In genomic region chr11:118658372-118659313, GRCh38 we compare ENCODE assay signal across 11 cellular contexts. TPM values are rescaled to one million over a fixed set of nuclear protein-coding genes. Genes with fewer than 3 reads are reported as not detected.
DNase-seq lines count a peak whose midpoint lies in the region; ATAC-seq, FAIRE-seq and TF ChIP-seq lines count a peak whose summit lies in the region.
"Had no signal": no experiment of that assay in that cellular context is flagged by ENCODE, and none has a peak within 500 bp of the region (broad histone marks: within the 10 kb centered on the region; RNA-seq: fewer than 3 reads in every experiment).

No MANE protein-coding gene starts in this region.

- in situ Hi-C loops in HepG2 (cut with HindIII; ENCODE audit: extremely low pct_ligation_motif_present, low pct_unique_long_range_greater_than_20kb), result no loop called here

- H3K9me3 ChIP-seq in breast epithelium, result no peaks in the 10 kb centered on the region
- H3K9me3 ChIP-seq in HepG2 (ENCODE audit: low read length), result no peaks in the 10 kb centered on the region
- no peaks in the 10 kb centered on the region for H3K9me3 ChIP-seq in aorta (ENCODE audit: control insufficient read depth, low read length)

- no peaks in the 10 kb centered on the region for H3K9me3 Mint-ChIP-seq in MCF 10A (ENCODE audit: unreplicated experiment)
- H3K9me3 Mint-ChIP-seq: dendritic cell treated with granulocyte-macrophage colony-stimulating factor and Interleukin-4, amounts not matched to agents 40 ng/mL and 50 ng/mL, for 4 days; IgD-negative memory B cell had no signal

- intact Hi-C loops in breast epithelium (cut with DNase I; ENCODE audit: low total_unique reads), result no loop called here
- intact Hi-C loops in MCF 10A (cut with micrococcal nuclease), result loop anchor here (1.0 to 5.0 kb wide), 4 partner anchors 51 to 511 kb away; partner anchors contain the start of genes PHLDB1 and UPK2
- intact Hi-C loops in HepG2 (cut with micrococcal nuclease; ENCODE audit: unreplicated experiment), result loop anchor here (1.0 to 5.0 kb wide), 3 partner anchors 31 to 52 kb away; partner anchors contain the start of gene PHLDB1
- intact Hi-C loops in aorta (cut with DNase I), result loop anchor here in 1 of 2 donors (2.0 to 5.0 kb wide), 2 partner anchors 51 to 64 kb away; partner anchors contain the start of gene PHLDB1

- no peak overlapping the region for H3K4me3 Mint-ChIP-seq in MCF 10A (ENCODE audit: unreplicated experiment)
- H3K4me3 Mint-ChIP-seq: dendritic cell treated with granulocyte-macrophage colony-stimulating factor and Interleukin-4, amounts not matched to agents 40 ng/mL and 50 ng/mL, for 4 days had no signal

- BruUV-seq in MCF 10A (replicated peaks; lab: Mats Ljungman, UMichigan) (no TSS peak), HepG2 (replicated peaks; lab: Mats Ljungman, UMichigan) (no TSS peak)

- H3K27me3 ChIP-seq in breast epithelium (no peaks in the 10 kb centered on the region), HepG2 (ENCODE audit: control insufficient read depth in 1 of 2, insufficient read depth in 2 of 2, low read length in 2 of 2) (no peaks in the 10 kb centered on the region), aorta (ENCODE audit: control insufficient read depth in 1 of 2, insufficient read depth in 2 of 2, low read length in 1 of 2) (no peaks in the 10 kb centered on the region)

- TF ChIP-seq POLR2A in breast epithelium (IDR thresholded peaks at IDR 0.05) (no peak), HepG2 (IDR thresholded peaks at IDR 0.05; ENCODE audit: insufficient read depth in 1 of 2, low read depth in 2 of 2, low read length in 2 of 2) (peak in 1 of 2 experiments; percentile 27; a peak in 1 of 4 replicates)

- POLR2A ChIA-PET in MCF 10A (lab: Yijun Ruan, JAX) (interaction anchor here (0.5 to 3.1 kb wide), 7 partner anchors 16 to 63 kb away, joined by 3 to 19 read pairs (median 4); partner anchors contain the start of gene PHLDB1), HepG2 (lab: Yijun Ruan, JAX) (interaction anchor here (0.9 to 3.2 kb wide), 4 partner anchors 13 to 132 kb away, joined by 3 to 15 read pairs (median 8); partner anchors contain the start of gene DDX6)

- H3K27ac Mint-ChIP-seq in MCF 10A (ENCODE audit: low read depth, unreplicated experiment), result no peak overlapping the region
- H3K27ac Mint-ChIP-seq: dendritic cell treated with granulocyte-macrophage colony-stimulating factor and Interleukin-4, amounts not matched to agents 40 ng/mL and 50 ng/mL, for 4 days; IgD-negative memory B cell had no signal

- no peak for TF ChIP-seq RAD21 in HepG2 (CRISPR knock-in tag; IDR thresholded peaks at IDR 0.05)

- H3K4me3 ChIP-seq in breast epithelium (no peak overlapping the region), cardiac fibroblast (replicated peaks in 1 of 2; ENCODE audit: low read depth in 2 of 2, low read length in 2 of 2) (no peak overlapping the region), HepG2 (replicated peaks in 1 of 3; ENCODE audit: insufficient read depth in 1 of 3, low read depth in 2 of 3, low read length in 3 of 3) (peak overlapping the region in 1 of 3 experiments; percentile 53; a peak in 1 of 6 replicates), aorta (ENCODE audit: low read length in 2 of 2) (no peak overlapping the region)

- no peaks in the 10 kb centered on the region for H3K4me1 Mint-ChIP-seq in MCF 10A (ENCODE audit: insufficient read depth, unreplicated experiment)

- no peaks in the 10 kb centered on the region for H4K20me1 ChIP-seq in HepG2 (ENCODE audit: insufficient read depth, low read length)

- FAIRE-seq in HepG2 (lab: Jason Lieb, UNC), result no peak

- H3K9ac ChIP-seq in HepG2 (ENCODE audit: insufficient read depth, low read depth, low read length), result peak overlapping the region; percentile 25; the same call in 1 of the 2 replicates

- H3K4me2 ChIP-seq in HepG2 (ENCODE audit: low read depth, low read length), result peak overlapping the region; percentile 72

- ATAC-seq in HepG2 (peak; percentile 66), aorta (ENCODE audit: low FRiP score) (peak; percentile 33), HG03469 (IDR thresholded peaks at IDR 0.05; ENCODE audit: unreplicated experiment) (no peak), GM19324 (IDR thresholded peaks at IDR 0.05; ENCODE audit: low FRiP score, unreplicated experiment) (no peak)

- 70% methylated on average over 7 of the region's 20 CpGs for WGBS in HepG2 (ENCODE audit: low lambda C conversion rate)
- 31 to 32% methylated on average over 20 of the region's 20 CpGs for WGBS in aorta, 2 donors

- no peak overlapping the region for H2AFZ ChIP-seq in HepG2 (ENCODE audit: low read length)

- H3K27ac ChIP-seq in breast epithelium, result peak overlapping the region; percentile 11 to 79
- H3K27ac ChIP-seq in HepG2 (ENCODE audit: extremely low read length, insufficient read depth, low read length), result no peak overlapping the region
- H3K27ac ChIP-seq in aorta (ENCODE audit: low read depth in 1 of 2, low read length in 2 of 2), result peak overlapping the region in 1 of 2 donors; percentile 55
- H3K27ac ChIP-seq: C4-2B had no signal

- CTCF ChIA-PET in MCF 10A (lab: Yijun Ruan, JAX), result interaction anchor here (0.6 to 4.0 kb wide), 24 partner anchors 9 to 460 kb away, joined by 3 to 38 read pairs (median 4); no protein-coding TSS in a partner anchor
- CTCF ChIA-PET in HepG2 (lab: Yijun Ruan, JAX; ENCODE audit: low intra/inter-chr PET ratio, low total read pairs), result interaction anchor here (1.1 to 3.6 kb wide), 7 partner anchors 14 to 513 kb away, joined by 3 to 49 read pairs (median 7); partner anchors contain the start of genes PHLDB1 and TREH

- DNase-seq in breast epithelium (ENCODE audit: low spot score in 2 of 2) (no peak), MCF 10A (ENCODE audit: unreplicated experiment) (no peak), cardiac fibroblast (ENCODE audit: low read depth in 2 of 2) (no peak), HepG2 (ENCODE audit: low spot score) (no peak), aorta (peak in 1 of 2 donors; percentile 71), EL (no peak)

- H3K36me3 ChIP-seq in breast epithelium (no peaks in the 10 kb centered on the region), HepG2 (replicated peaks in 1 of 2; ENCODE audit: control insufficient read depth in 1 of 2, insufficient read depth in 2 of 2, low read length in 2 of 2) (peaks cover 1 to 7% of the 10 kb centered on the region in 2 experiments; a peak in 4 of 5 replicates), aorta (ENCODE audit: control insufficient read depth in 1 of 2, insufficient read depth in 2 of 2, low read length in 1 of 2) (peaks cover 0 to 6% of the 10 kb centered on the region in 2 donors)

- TF ChIP-seq CTCF in breast epithelium (IDR thresholded peaks at IDR 0.05) (no peak), MCF 10A (IDR thresholded peaks at IDR 0.05; ENCODE audit: unreplicated experiment) (no peak), cardiac fibroblast (IDR thresholded peaks at IDR 0.05; ENCODE audit: low read depth, low read length) (peak; percentile 8), HepG2 (CRISPR knock-in tag; IDR thresholded peaks at IDR 0.05) (no peak; the same call in 1 of the 2 replicates)

- no peaks in the 10 kb centered on the region for H3K27me3 Mint-ChIP-seq in MCF 10A (ENCODE audit: insufficient read depth, unreplicated experiment)

- H3K4me1 ChIP-seq in breast epithelium (peaks cover 4 to 7% of the 10 kb centered on the region in 2 donors), HepG2 (ENCODE audit: insufficient read depth, low read length) (peaks cover 35% of the 10 kb centered on the region), aorta (ENCODE audit: control insufficient read depth in 1 of 2, insufficient read depth in 2 of 2, low read length in 2 of 2) (no peaks in the 10 kb centered on the region)

- H3K79me2 ChIP-seq in HepG2 (ENCODE audit: insufficient read depth, low read length), result no peaks in the 10 kb centered on the region

- TF ChIP-seq EP300 in HepG2 (IDR thresholded peaks at IDR 0.05; ENCODE audit: low read depth in 2 of 2, low read length in 2 of 2) (no peak), HepG2 (CRISPR knock-in tag; IDR thresholded peaks at IDR 0.05; ENCODE audit: borderline replicate concordance) (no peak)

- peaks cover 38% of the 10 kb centered on the region for H3K36me3 Mint-ChIP-seq in MCF 10A (ENCODE audit: insufficient read depth, unreplicated experiment)
- H3K36me3 Mint-ChIP-seq: IgD-negative memory B cell had no signal

RNA-seq across cellular contexts. Expression of gene TREH, which starts 20.8 kb away (rescaled TPM):
- total RNA-seq in breast epithelium, result not detected
- not detected in 2 replicates for total RNA-seq in MCF 10A (2022)
- 0.46 and 0.86 TPM in 2 replicates for total RNA-seq in HepG2 (2016; rRNA removed; fragmentation: Illumina TruSeq; extraction: Trizol)
- total RNA-seq in HepG2 (2016; cell fraction: cytosol; rRNA removed; fragmentation: Illumina TruSeq; extraction: Trizol; ENCODE audit: low read depth), result 0.51 and 0.71 TPM in 2 replicates
- 0.13 and 1.3 TPM in 2 replicates for total RNA-seq in HepG2 (2016; cell fraction: insoluble cytoplasmic fraction; rRNA removed; fragmentation: Illumina TruSeq; extraction: Trizol)
- total RNA-seq in HepG2 (2016; cell fraction: membrane; rRNA removed; fragmentation: Illumina TruSeq; extraction: Trizol), result 0.24 and 0.59 TPM in 2 replicates
- total RNA-seq in HepG2 (2016; cell fraction: nucleus; rRNA removed; fragmentation: Illumina TruSeq; extraction: Trizol), result 1.1 and 2.0 TPM in 2 replicates
- polyA plus RNA-seq in HepG2 (2011; rRNA removed), result 0.50 and 0.53 TPM in 2 replicates
- polyA plus RNA-seq in HepG2 (2011; cell fraction: cytosol; rRNA removed), result 0.09 and 0.11 TPM in 2 replicates
- polyA plus RNA-seq in HepG2 (2011; cell fraction: nucleus; rRNA removed), result 2.1 and 2.9 TPM in 2 replicates
- 0.63 and 1.1 TPM in 2 replicates for polyA plus RNA-seq in HepG2 (2012)
- 0.17 and 0.23 TPM in 2 replicates for polyA plus RNA-seq in HepG2 (2016; cell fraction: cytosol; fragmentation: Illumina TruSeq; extraction: Trizol; ENCODE audit: low read depth)
- 0.19 and 0.55 TPM in 2 replicates for polyA plus RNA-seq in HepG2 (2016; cell fraction: insoluble cytoplasmic fraction; fragmentation: Illumina TruSeq; extraction: Trizol; ENCODE audit: low read depth)
- 0.40 and 0.50 TPM in 2 replicates for polyA plus RNA-seq in HepG2 (2016; cell fraction: membrane; fragmentation: Illumina TruSeq; extraction: Trizol; ENCODE audit: low read depth)
- 2.4 and 2.9 TPM in 2 replicates for polyA plus RNA-seq in HepG2 (2016; cell fraction: nucleus; fragmentation: Illumina TruSeq; extraction: Trizol; ENCODE audit: insufficient read depth, low read depth)
- 0.76 TPM in 1 of 2 replicates, not detected in the other for polyA minus RNA-seq in HepG2 (2011; rRNA and poly(A)+ RNA removed; ENCODE audit: low replicate concordance)
- not detected in 2 replicates for polyA minus RNA-seq in HepG2 (2011; cell fraction: cytosol; rRNA and poly(A)+ RNA removed)
- polyA minus RNA-seq in HepG2 (2011; cell fraction: nucleus; rRNA and poly(A)+ RNA removed), result 2.3 and 3.2 TPM in 2 replicates
- not detected for total RNA-seq in aorta
- polyA plus RNA-seq in aorta, result 1 to 10 TPM; 2.5 to 7.2 TPM
- polyA plus RNA-seq: IgD-negative memory B cell had no signal

RNA-seq across cellular contexts. Expression of gene PHLDB1, which starts 51.2 kb away (rescaled TPM):
- total RNA-seq in breast epithelium (100 to 1,000 TPM; 104 to 150 (median 109) TPM), MCF 10A (2022) (31.1 and 36.2 TPM in 2 replicates), HepG2 (2016; rRNA removed; fragmentation: Illumina TruSeq; extraction: Trizol) (9.9 and 13.8 TPM in 2 replicates), aorta (100 to 1,000 TPM; 260 to 274 TPM)
- 3.6 and 5.0 TPM in 2 replicates for total RNA-seq in HepG2 (2016; cell fraction: cytosol; rRNA removed; fragmentation: Illumina TruSeq; extraction: Trizol; ENCODE audit: low read depth)
- total RNA-seq in HepG2 (2016; cell fraction: insoluble cytoplasmic fraction; rRNA removed; fragmentation: Illumina TruSeq; extraction: Trizol), result 7.9 and 11.9 TPM in 2 replicates
- total RNA-seq in HepG2 (2016; cell fraction: membrane; rRNA removed; fragmentation: Illumina TruSeq; extraction: Trizol), result 7.7 and 8.9 TPM in 2 replicates
- 12.4 and 22.0 TPM in 2 replicates for total RNA-seq in HepG2 (2016; cell fraction: nucleus; rRNA removed; fragmentation: Illumina TruSeq; extraction: Trizol)
- polyA plus RNA-seq in HepG2 (2011; rRNA removed) (14.2 and 18.3 TPM in 2 replicates), aorta (100 to 1,000 TPM in 1 of 2 donors, 10 to 100 TPM in 1; 38.3 to 290 TPM)
- 9.1 and 10.7 TPM in 2 replicates for polyA plus RNA-seq in HepG2 (2011; cell fraction: cytosol; rRNA removed)
- 57.1 and 61.1 TPM in 2 replicates for polyA plus RNA-seq in HepG2 (2011; cell fraction: nucleus; rRNA removed)
- 7.5 and 8.6 TPM in 2 replicates for polyA plus RNA-seq in HepG2 (2012)
- 1.4 TPM in 2 replicates for polyA plus RNA-seq in HepG2 (2016; cell fraction: cytosol; fragmentation: Illumina TruSeq; extraction: Trizol; ENCODE audit: low read depth)
- 7.3 and 8.6 TPM in 2 replicates for polyA plus RNA-seq in HepG2 (2016; cell fraction: insoluble cytoplasmic fraction; fragmentation: Illumina TruSeq; extraction: Trizol; ENCODE audit: low read depth)
- polyA plus RNA-seq in HepG2 (2016; cell fraction: membrane; fragmentation: Illumina TruSeq; extraction: Trizol; ENCODE audit: low read depth), result 2.1 and 2.9 TPM in 2 replicates
- polyA plus RNA-seq in HepG2 (2016; cell fraction: nucleus; fragmentation: Illumina TruSeq; extraction: Trizol; ENCODE audit: insufficient read depth, low read depth), result 34.7 and 36.2 TPM in 2 replicates
- 17.4 and 33.6 TPM in 2 replicates for polyA minus RNA-seq in HepG2 (2011; rRNA and poly(A)+ RNA removed; ENCODE audit: low replicate concordance)
- 12.5 and 14.8 TPM in 2 replicates for polyA minus RNA-seq in HepG2 (2011; cell fraction: cytosol; rRNA and poly(A)+ RNA removed)
- 33.9 and 34.2 TPM in 2 replicates for polyA minus RNA-seq in HepG2 (2011; cell fraction: nucleus; rRNA and poly(A)+ RNA removed)
- polyA plus RNA-seq: IgD-negative memory B cell had no signal

Comparison
In these comparisons a context has a peak if more than half of its experiments do, and no peak if none do; other contexts are left out.
1. ATAC-seq: peak in HepG2 (single experiment) and aorta (single experiment); none in HG03469 (single experiment) and GM19324 (single experiment).